ENCODE assay signal across 14 cellular contexts in the genomic region with DNA sequence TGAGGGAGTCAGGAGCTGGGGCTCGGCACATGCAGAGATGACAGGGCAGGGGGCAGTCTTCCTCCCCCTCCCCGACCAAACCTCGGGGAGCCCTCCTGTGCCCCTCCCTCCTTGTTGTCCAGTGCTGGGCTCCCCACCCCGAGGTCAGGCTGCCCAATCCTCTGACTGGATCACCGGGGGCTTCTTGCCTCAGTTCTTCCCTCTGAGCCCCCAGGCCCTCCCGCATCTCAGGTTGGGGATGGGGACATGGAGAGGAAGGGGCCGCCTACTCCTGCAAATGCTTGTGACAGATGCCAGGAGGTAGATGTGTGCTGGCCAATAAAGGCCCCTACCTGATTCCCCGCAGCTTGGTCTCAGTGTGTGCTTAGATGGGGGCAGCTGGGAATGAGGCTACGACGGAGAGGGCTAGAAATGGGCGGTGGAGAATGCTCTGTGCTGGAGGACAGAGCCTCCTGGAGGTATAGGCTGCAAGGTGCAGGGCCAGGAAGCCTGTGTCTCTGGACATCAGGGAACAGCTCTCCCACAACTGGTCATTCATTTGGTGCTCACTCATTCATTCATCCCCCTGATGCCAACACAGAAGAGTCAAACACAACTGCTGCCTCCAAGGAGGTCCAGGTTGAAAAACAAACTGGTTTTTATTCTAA. TPM values are rescaled to one million over a fixed set of nuclear protein-coding genes. Genes with fewer than 3 reads are reported as not detected.
DNase-seq lines count a peak whose midpoint lies in the region; TF ChIP-seq lines count a peak whose summit lies in the region.
"Had no signal": no experiment of that assay in that cellular context is flagged by ENCODE, and none has a peak within 500 bp of the region (broad histone marks: within the 10 kb centered on the region; RNA-seq: fewer than 3 reads in every experiment).

No MANE protein-coding gene starts in this region.

- no peaks in the 10 kb centered on the region for H3K9me2 ChIP-seq in OCI-LY7 (ENCODE audit: insufficient read depth, low read length)

- no peaks in the 10 kb centered on the region for H4K20me1 ChIP-seq in OCI-LY7 (ENCODE audit: insufficient read depth, low read length)

- H3K4me3 Mint-ChIP-seq in type B pancreatic cell, result no peak overlapping the region
- no peak overlapping the region for H3K4me3 Mint-ChIP-seq in activated CD4-positive, alpha-beta T cell treated with anti-CD3 and anti-CD28 coated beads, Interleukin-2, amount 10 ng/mL, durations not matched to agents 7 days and 5 days
- H3K4me3 Mint-ChIP-seq: activated T-cell treated with anti-CD3 and anti-CD28 coated beads, Interleukin-2, amount 50 U/mL, for 72 hours; stimulated activated naive B cell treated with anti-CD40 and anti-IgM and Interleukin-4, amounts not matched to agents 10 μg/mL and 1 μg/mL and 100 μg/mL, for 72 hours; T-helper 1 cell treated with Interleukin-12 subunit alpha and Interleukin-12 subunit beta and Interleukin-4 antibody, amounts not matched to agents 30 μg/mL and 1 μg/mL, for 36 hours had no signal

- intact Hi-C loops in OCI-LY7 (cut with micrococcal nuclease; ENCODE audit: unreplicated experiment), result no loop called here

- H3K4me1 ChIP-seq in OCI-LY7 (ENCODE audit: insufficient read depth, low read length, poor library complexity, severe bottlenecking), result no peaks in the 10 kb centered on the region

- TF ChIP-seq CTCF in RWPE1 (conservative IDR thresholded peaks at IDR 0.05; ENCODE audit: low read depth) (no peak), epithelial cell of esophagus (IDR thresholded peaks at IDR 0.05; ENCODE audit: insufficient read depth, low read depth, low read length, missing control alignments) (peak; percentile 19), type B pancreatic cell (conservative IDR thresholded peaks at IDR 0.05) (peak; percentile 35), OCI-LY7 (conservative IDR thresholded peaks at IDR 0.05; ENCODE audit: low read length) (no peak)

- no peaks in the 10 kb centered on the region for H3K9me3 ChIP-seq in OCI-LY7 (ENCODE audit: low read length)

- H3K27me3 Mint-ChIP-seq in type B pancreatic cell, result no peaks in the 10 kb centered on the region
- H3K27me3 Mint-ChIP-seq in activated CD4-positive, alpha-beta T cell treated with anti-CD3 and anti-CD28 coated beads, Interleukin-2, amount 10 ng/mL, durations not matched to agents 7 days and 5 days, result no peaks in the 10 kb centered on the region

- DNase-seq in NCI-H82 (lab: John Stamatoyannopoulos, UW), result peak; percentile 30
- DNase-seq in NCI-H82 treated with DMSO at 0.1 percent for 48 hours (lab: John Stamatoyannopoulos, UW; ENCODE audit: unreplicated experiment), result no peak
- DNase-seq in RWPE1 (ENCODE audit: low spot score), result no peak
- no peak for DNase-seq in epithelial cell of esophagus (ENCODE audit: low read depth)
- DNase-seq in type B pancreatic cell (ENCODE audit: extremely low spot score, unreplicated experiment), result no peak
- DNase-seq in RPMI8226, result no peak
- no peak for DNase-seq in OCI-LY7 (ENCODE audit: low spot score)
- DNase-seq in activated CD4-positive, alpha-beta T cell treated with anti-CD3 and anti-CD28 coated beads, Interleukin-2, amount 10 ng/mL, durations not matched to agents 7 days and 5 days, result no peak
- DNase-seq: activated CD4-positive, alpha-beta T cell treated with anti-CD3 and anti-CD28 coated beads for 48 hours; activated T-cell treated with anti-CD3 and anti-CD28 coated beads, Interleukin-2, amount 50 U/mL, for 72 hours; dermis blood vessel endothelial cell; stimulated activated naive B cell treated with anti-CD40 and anti-IgM and Interleukin-4, amounts not matched to agents 10 μg/mL and 1 μg/mL and 100 μg/mL, for 72 hours had no signal

- no peak overlapping the region for H3K27ac Mint-ChIP-seq in type B pancreatic cell
- H3K27ac Mint-ChIP-seq in activated CD4-positive, alpha-beta T cell treated with anti-CD3 and anti-CD28 coated beads, Interleukin-2, amount 10 ng/mL, durations not matched to agents 7 days and 5 days, result no peak overlapping the region
- H3K27ac Mint-ChIP-seq: activated T-cell treated with anti-CD3 and anti-CD28 coated beads, Interleukin-2, amount 50 U/mL, for 72 hours; stimulated activated naive B cell treated with anti-CD40 and anti-IgM and Interleukin-4, amounts not matched to agents 10 μg/mL and 1 μg/mL and 100 μg/mL, for 72 hours; T-helper 1 cell treated with Interleukin-12 subunit alpha and Interleukin-12 subunit beta and Interleukin-4 antibody, amounts not matched to agents 30 μg/mL and 1 μg/mL, for 36 hours had no signal

- H3K36me3 Mint-ChIP-seq in type B pancreatic cell, result no peaks in the 10 kb centered on the region
- no peaks in the 10 kb centered on the region for H3K36me3 Mint-ChIP-seq in activated CD4-positive, alpha-beta T cell treated with anti-CD3 and anti-CD28 coated beads, Interleukin-2, amount 10 ng/mL, durations not matched to agents 7 days and 5 days (ENCODE audit: low read depth)

- no peak overlapping the region for H2AFZ ChIP-seq in OCI-LY7 (ENCODE audit: low read length)

- no peak overlapping the region for H3K4me2 ChIP-seq in OCI-LY7 (ENCODE audit: low read length)

- H3K4me3 ChIP-seq in epithelial cell of esophagus (ENCODE audit: low read length), result no peak overlapping the region
- no peak overlapping the region for H3K4me3 ChIP-seq in OCI-LY7 (ENCODE audit: low read depth, low read length, poor library complexity, severe bottlenecking)

- POLR2A ChIA-PET in RWPE1 (lab: Yijun Ruan, JAX; ENCODE audit: low non-redundant PET), result no interaction called here
- POLR2A ChIA-PET in OCI-LY7 (lab: Charles Lee), result no interaction called here
- POLR2A ChIA-PET in activated CD4-positive, alpha-beta T cell treated with anti-CD3 and anti-CD28 coated beads, Interleukin-2, amount 10 ng/mL, durations not matched to agents 7 days and 5 days (lab: Charles Lee), result no interaction called here

- H3K4me1 Mint-ChIP-seq in type B pancreatic cell (ENCODE audit: unreplicated experiment), result no peaks in the 10 kb centered on the region
- H3K4me1 Mint-ChIP-seq in activated CD4-positive, alpha-beta T cell treated with anti-CD3 and anti-CD28 coated beads, Interleukin-2, amount 10 ng/mL, durations not matched to agents 7 days and 5 days, result peaks cover 6% of the 10 kb centered on the region

- H3K9me3 Mint-ChIP-seq in type B pancreatic cell, result no peaks in the 10 kb centered on the region
- H3K9me3 Mint-ChIP-seq in activated CD4-positive, alpha-beta T cell treated with anti-CD3 and anti-CD28 coated beads, Interleukin-2, amount 10 ng/mL, durations not matched to agents 7 days and 5 days, result no peaks in the 10 kb centered on the region
- H3K9me3 Mint-ChIP-seq: activated T-cell treated with anti-CD3 and anti-CD28 coated beads, Interleukin-2, amount 50 U/mL, for 72 hours; stimulated activated naive B cell treated with anti-CD40 and anti-IgM and Interleukin-4, amounts not matched to agents 10 μg/mL and 1 μg/mL and 100 μg/mL, for 72 hours; T-helper 1 cell treated with Interleukin-12 subunit alpha and Interleukin-12 subunit beta and Interleukin-4 antibody, amounts not matched to agents 30 μg/mL and 1 μg/mL, for 36 hours had no signal

- no TSS peak for BruUV-seq in OCI-LY7 (replicated peaks; lab: Mats Ljungman, UMichigan)

- H3K27ac ChIP-seq in RWPE1 (0 out of 2 replicates have a peak overlapping the region, but pooled peaks have one; percentile 57), OCI-LY7 (ENCODE audit: low read depth, low read length, poor library complexity, severe bottlenecking) (no peak overlapping the region)

- H3K79me2 ChIP-seq in OCI-LY7 (ENCODE audit: insufficient read depth, low read depth, low read length), result no peaks in the 10 kb centered on the region

- CTCF ChIA-PET in RWPE1 (lab: Yijun Ruan, JAX), result no interaction called here
- CTCF ChIA-PET in OCI-LY7 (lab: Charles Lee; ENCODE audit: unreplicated experiment), result no interaction called here
- CTCF ChIA-PET in activated CD4-positive, alpha-beta T cell treated with anti-CD3 and anti-CD28 coated beads, Interleukin-2, amount 10 ng/mL, durations not matched to agents 7 days and 5 days (lab: Charles Lee), result interaction anchor here (0.6 to 1.4 kb wide), 2 partner anchors 14 to 50 kb away, joined by 3 to 5 read pairs; no protein-coding TSS in a partner anchor

- peaks cover 10% of the 10 kb centered on the region for H3K36me3 ChIP-seq in OCI-LY7 (ENCODE audit: insufficient read depth, low read length)

RNA-seq across cellular contexts. Expression of a gene that starts 8.4 kb away (rescaled TPM):
- total RNA-seq in type B pancreatic cell (ENCODE audit: low replicate concordance), result 33.9 and 59.2 TPM in 2 replicates
- total RNA-seq in OCI-LY7 (2014; rRNA removed; shearing (Covaris generic)), result 37.9 and 44.5 TPM in 2 replicates
- 38.6 and 39.2 TPM in 2 replicates for total RNA-seq in OCI-LY7 (2022)
- total RNA-seq in activated CD4-positive, alpha-beta T cell treated with anti-CD3 and anti-CD28 coated beads, Interleukin-2, amount 10 ng/mL, durations not matched to agents 7 days and 5 days, result 10 to 100 TPM; 31.2 to 33.0 TPM

RNA-seq across cellular contexts. Expression of a gene that starts 8.7 kb away (rescaled TPM):
- 244 and 347 TPM in 2 replicates for total RNA-seq in type B pancreatic cell (ENCODE audit: low replicate concordance)
- total RNA-seq in OCI-LY7 (2014; rRNA removed; shearing (Covaris generic)), result 270 and 311 TPM in 2 replicates
- total RNA-seq in OCI-LY7 (2022), result 333 and 375 TPM in 2 replicates
- total RNA-seq in activated CD4-positive, alpha-beta T cell treated with anti-CD3 and anti-CD28 coated beads, Interleukin-2, amount 10 ng/mL, durations not matched to agents 7 days and 5 days, result 100 to 1,000 TPM; 329 to 400 TPM

RNA-seq across cellular contexts. Expression of a gene that starts 47.1 kb away (rescaled TPM):
- total RNA-seq in type B pancreatic cell (ENCODE audit: low replicate concordance) (13.5 and 17.2 TPM in 2 replicates), OCI-LY7 (2022) (not detected in 2 replicates)
- total RNA-seq in OCI-LY7 (2014; rRNA removed; shearing (Covaris generic)), result not detected in 2 replicates
- total RNA-seq in activated CD4-positive, alpha-beta T cell treated with anti-CD3 and anti-CD28 coated beads, Interleukin-2, amount 10 ng/mL, durations not matched to agents 7 days and 5 days, result 1 to 10 TPM; 4.7 to 5.1 TPM

RNA-seq across cellular contexts. Expression of a gene that starts 53.7 kb away (rescaled TPM):
- total RNA-seq in type B pancreatic cell (ENCODE audit: low replicate concordance) (4.2 and 11.4 TPM in 2 replicates), OCI-LY7 (2022) (not detected in 2 replicates)
- not detected in 2 replicates for total RNA-seq in OCI-LY7 (2014; rRNA removed; shearing (Covaris generic))
- total RNA-seq in activated CD4-positive, alpha-beta T cell treated with anti-CD3 and anti-CD28 coated beads, Interleukin-2, amount 10 ng/mL, durations not matched to agents 7 days and 5 days, result not detected
- total RNA-seq: HT1080 had no signal

RNA-seq across cellular contexts. Expression of a gene that starts 56.1 kb away (rescaled TPM):
- total RNA-seq in type B pancreatic cell (ENCODE audit: low replicate concordance), result 0.62 and 1.5 TPM in 2 replicates
- total RNA-seq in OCI-LY7 (2014; rRNA removed; shearing (Covaris generic)), result 2.7 and 5.2 TPM in 2 replicates
- total RNA-seq in OCI-LY7 (2022), result 23.3 and 23.7 TPM in 2 replicates
- under 1 TPM; 0.37 to 0.92 TPM for total RNA-seq in activated CD4-positive, alpha-beta T cell treated with anti-CD3 and anti-CD28 coated beads, Interleukin-2, amount 10 ng/mL, durations not matched to agents 7 days and 5 days

Comparison
In these comparisons a context has a peak if more than half of its experiments do, and no peak if none do; other contexts are left out.
1. CTCF ChIP-seq: peak in epithelial cell of esophagus (single experiment) and type B pancreatic cell (single experiment); none in RWPE1 (single experiment) and OCI-LY7 (single experiment).
2. RNA of a gene that starts 47.1 kb away (total RNA-seq): 13.5 to 17.2 TPM in type B pancreatic cell and 4.7 to 5.1 TPM in activated CD4-positive, alpha-beta T cell treated with anti-CD3 and anti-CD28 coated beads, Interleukin-2, amount 10 ng/mL, durations not matched to agents 7 days and 5 days; not detected in OCI-LY7; every median in the first group is over 4 times any median in the second.